Comparison of ENCODE assay signal across 1 cellular context in the genomic region with DNA sequence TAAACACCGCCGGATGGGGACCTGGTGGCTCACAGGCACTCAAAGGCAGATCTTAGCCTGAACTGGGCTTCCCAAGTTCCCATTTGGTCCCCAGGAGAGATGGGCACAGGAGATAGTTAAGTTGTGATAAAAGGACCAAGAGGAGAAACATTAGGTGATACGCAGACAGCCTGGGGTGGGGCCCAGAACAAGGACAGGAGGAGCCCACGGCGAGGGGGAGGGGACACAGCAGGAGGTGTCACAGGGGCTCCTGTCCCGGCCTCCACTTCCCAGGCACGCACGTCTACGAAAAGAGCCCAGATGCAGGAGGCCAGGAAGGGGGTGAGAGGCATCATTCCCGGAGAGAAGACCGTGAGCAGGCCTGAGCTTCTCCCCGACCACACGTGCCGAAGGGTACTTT.
TF ChIP-seq lines count a peak whose summit lies in the region.

No MANE protein-coding gene starts in this region.

TF ChIP-seq in GM12891, 5 proteins besides CTCF, POLR2A, EP300 and RAD21:
- no peak for TF ChIP-seq PAX5 (IDR thresholded peaks at IDR 0.05; ENCODE audit: insufficient read depth, low read length, severe bottlenecking)
- TF ChIP-seq TAF1 (IDR thresholded peaks at IDR 0.05; ENCODE audit: low read depth, low read length) = no peak
- no peak for TF ChIP-seq SPI1 (IDR thresholded peaks at IDR 0.05; ENCODE audit: low read depth, low read length)
- no peak for TF ChIP-seq POU2F2 (IDR thresholded peaks at IDR 0.05; ENCODE audit: low read depth, low read length)
- TF ChIP-seq POLR2AphosphoS5 (IDR thresholded peaks at IDR 0.05; ENCODE audit: low read depth, low read length) = no peak
